Comparison of ENCODE assay signal across 12 cellular contexts in genomic region chr20:31260326-31260932, GRCh38. TPM values are rescaled to one million over a fixed set of nuclear protein-coding genes. Genes with fewer than 3 reads are reported as not detected.
DNase-seq lines count a peak whose midpoint lies in the region; ATAC-seq, FAIRE-seq and TF ChIP-seq lines count a peak whose summit lies in the region.
"Had no signal": no experiment of that assay in that cellular context is flagged by ENCODE, and none has a peak within 500 bp of the region (broad histone marks: within the 10 kb centered on the region; RNA-seq: fewer than 3 reads in every experiment).

No MANE protein-coding gene starts in this region.

- peak; percentile 12 for DNase-seq in COLO668 (lab: John Stamatoyannopoulos, UW; ENCODE audit: unreplicated experiment)
- peak; percentile 4 for DNase-seq in NOMO-1 treated with dmso at 0.1 percent for 144 hours (lab: John Stamatoyannopoulos, UW; ENCODE audit: unreplicated experiment)
- no peak for DNase-seq in endothelial cell of umbilical vein (ENCODE audit: low read depth, low spot score)
- no peak for DNase-seq in C1 segment of cervical spinal cord (lab: John Stamatoyannopoulos, UW)
- no peak for DNase-seq in activated naive CD8-positive, alpha-beta T cell treated with anti-CD3 and anti-CD28 coated beads for 36 hours
- DNase-seq: pancreas had no signal

- H3K4me1 Mint-ChIP-seq in activated naive CD8-positive, alpha-beta T cell treated with anti-CD3 and anti-CD28 coated beads for 36 hours, result no peaks in the 10 kb centered on the region

- H3K4me3 Mint-ChIP-seq in activated naive CD8-positive, alpha-beta T cell treated with anti-CD3 and anti-CD28 coated beads for 36 hours, result no peak overlapping the region

- H3K4me3 ChIP-seq in HEK293 (ENCODE audit: low read depth, low read length), result no peak overlapping the region
- H3K4me3 ChIP-seq in endothelial cell of umbilical vein (replicated peaks in 1 of 3; ENCODE audit: insufficient read depth in 1 of 3, low read depth in 1 of 3, low read length in 3 of 3), result no peak overlapping the region
- H3K4me3 ChIP-seq: pancreas, SJSA1 had no signal

- no peak for TF ChIP-seq POLR2A in endothelial cell of umbilical vein (IDR thresholded peaks at IDR 0.05; ENCODE audit: low read depth, low read length)

- H3K79me2 ChIP-seq in endothelial cell of umbilical vein (ENCODE audit: control insufficient read depth, insufficient read depth, low read length), result no peaks in the 10 kb centered on the region

- no peaks in the 10 kb centered on the region for H3K4me1 ChIP-seq in HEK293 (ENCODE audit: control insufficient read depth, insufficient read depth, low read length)
- H3K4me1 ChIP-seq in endothelial cell of umbilical vein (ENCODE audit: control insufficient read depth, extremely low read depth, insufficient read depth, low read length), result no peaks in the 10 kb centered on the region
- H3K4me1 ChIP-seq: pancreas, SJSA1 had no signal

- ATAC-seq in activated CD4-positive, CD25-positive, alpha-beta regulatory T cell treated with anti-CD3 and anti-CD28 coated beads, Interleukin-2, amount 50 U/mL, for 24 hours, result no peak
- ATAC-seq in GM19328 (IDR thresholded peaks at IDR 0.05; ENCODE audit: unreplicated experiment), result no peak

- no TSS peak for BruUV-seq in endothelial cell of umbilical vein (replicated peaks; lab: Mats Ljungman, UMichigan)

- H2AFZ ChIP-seq in endothelial cell of umbilical vein (ENCODE audit: low read depth, low read length), result no peak overlapping the region

- TF ChIP-seq CTCF in HEK293 (tag by site-specific recombination; IDR thresholded peaks at IDR 0.05), result no peak
- peak; percentile 12 to 24 for TF ChIP-seq CTCF in endothelial cell of umbilical vein (IDR thresholded peaks at IDR 0.05; ENCODE audit: extremely low read depth in 1 of 2, insufficient read depth in 1 of 2, low read depth in 1 of 2, low read length in 2 of 2)

- H3K36me3 ChIP-seq in HEK293 (ENCODE audit: control insufficient read depth in 2 of 2, insufficient read depth in 1 of 2, low read length in 2 of 2) (no peaks in the 10 kb centered on the region), endothelial cell of umbilical vein (ENCODE audit: control insufficient read depth in 2 of 2, extremely low read depth in 1 of 2, insufficient read depth in 2 of 2, low read length in 2 of 2) (no peaks in the 10 kb centered on the region)
- H3K36me3 ChIP-seq: pancreas, SJSA1 had no signal

- H3K27me3 Mint-ChIP-seq in activated naive CD8-positive, alpha-beta T cell treated with anti-CD3 and anti-CD28 coated beads for 36 hours, result no peaks in the 10 kb centered on the region

- H3K9me3 ChIP-seq in HEK293 (ENCODE audit: control insufficient read depth, insufficient read depth, low read depth, low read length) (no peaks in the 10 kb centered on the region), endothelial cell of umbilical vein (replicated peaks; ENCODE audit: control insufficient read depth, insufficient read depth, low read length) (peaks cover under 1% of the 10 kb centered on the region)
- H3K9me3 ChIP-seq: pancreas, SJSA1 had no signal

- H3K9ac ChIP-seq in endothelial cell of umbilical vein (replicated peaks; ENCODE audit: extremely low read depth, insufficient read depth, low read length), result no peak overlapping the region

- dilution Hi-C loops in endothelial cell of umbilical vein (cut with MboI; ENCODE audit: extremely low pct_ligation_motif_present, low sequenced_read_pairs), result no loop called here

- no peak overlapping the region for H3K4me2 ChIP-seq in endothelial cell of umbilical vein (ENCODE audit: insufficient read depth, low read length)

- H3K27me3 ChIP-seq in endothelial cell of umbilical vein (ENCODE audit: control insufficient read depth in 2 of 2, insufficient read depth in 2 of 2, low read length in 2 of 2), result no peaks in the 10 kb centered on the region
- H3K27me3 ChIP-seq: pancreas, SJSA1 had no signal

- intact Hi-C loops in endothelial cell of umbilical vein (cut with micrococcal nuclease), result no loop called here

- no peak overlapping the region for H3K27ac Mint-ChIP-seq in activated naive CD8-positive, alpha-beta T cell treated with anti-CD3 and anti-CD28 coated beads for 36 hours

- no peaks in the 10 kb centered on the region for H3K36me3 Mint-ChIP-seq in activated naive CD8-positive, alpha-beta T cell treated with anti-CD3 and anti-CD28 coated beads for 36 hours

- peaks cover 8% of the 10 kb centered on the region for H3K9me3 Mint-ChIP-seq in activated naive CD8-positive, alpha-beta T cell treated with anti-CD3 and anti-CD28 coated beads for 36 hours

- FAIRE-seq in endothelial cell of umbilical vein (lab: Jason Lieb, UNC), result no peak
- FAIRE-seq: colon, pancreas had no signal

- CTCF ChIA-PET in HEK293 (lab: Yijun Ruan, JAX), result interaction anchor here (0.7 to 1.9 kb wide), 13 partner anchors 11 to 1727 kb away, joined by 3 to 11 read pairs (median 4); no protein-coding TSS in a partner anchor
- CTCF ChIA-PET in endothelial cell of umbilical vein (lab: Charles Lee), result interaction anchor here (0.8 kb wide), 1 partner anchor 1741 kb away, joined by 3 read pairs; no protein-coding TSS in a partner anchor

- H3K27ac ChIP-seq in HEK293 (ENCODE audit: extremely low read depth, low read depth, low read length) (no peak overlapping the region), endothelial cell of umbilical vein (ENCODE audit: insufficient read depth, low read depth, low read length) (no peak overlapping the region)
- H3K27ac ChIP-seq: pancreas, SJSA1 had no signal

- POLR2A ChIA-PET in HEK293 (lab: Yijun Ruan, JAX), result no interaction called here
- POLR2A ChIA-PET in endothelial cell of umbilical vein (lab: Charles Lee), result no interaction called here

- no peaks in the 10 kb centered on the region for H3K9me1 ChIP-seq in endothelial cell of umbilical vein (replicated peaks; ENCODE audit: control insufficient read depth, extremely low read depth, insufficient read depth, low read length)

- no peaks in the 10 kb centered on the region for H4K20me1 ChIP-seq in endothelial cell of umbilical vein (replicated peaks; ENCODE audit: control insufficient read depth, extremely low read depth, insufficient read depth, low read length)

TF ChIP-seq in HEK293, 187 proteins besides CTCF, POLR2A, EP300 and RAD21 (continues in another document):
- TF ChIP-seq ZSCAN5A (tag by site-specific recombination; IDR thresholded peaks at IDR 0.05), result no peak

TF ChIP-seq in endothelial cell of umbilical vein, 7 proteins besides CTCF, POLR2A, EP300 and RAD21:
- TF ChIP-seq MAX (IDR thresholded peaks at IDR 0.05; ENCODE audit: insufficient read depth, insufficient read length) (no peak), FOS (IDR thresholded peaks at IDR 0.05; ENCODE audit: borderline replicate concordance, insufficient read depth, low read length) (no peak), JUN (IDR thresholded peaks at IDR 0.05; ENCODE audit: borderline replicate concordance, insufficient read depth, insufficient read length, low read depth) (no peak), EZH2 (IDR thresholded peaks at IDR 0.05; ENCODE audit: borderline replicate concordance, low read depth, low read length, severe bottlenecking) (no peak), POLR2AphosphoS5 (IDR thresholded peaks at IDR 0.05; ENCODE audit: insufficient read depth, low read depth, low read length) (no peak), MYC (IDR thresholded peaks at IDR 0.05; ENCODE audit: low read depth, low read length) (no peak), GATA2 (IDR thresholded peaks at IDR 0.05; ENCODE audit: insufficient read depth, insufficient read length, low read depth, low read length) (no peak)

RNA-seq across cellular contexts. Expression of gene DEFB115, which starts 3.0 kb away (rescaled TPM):
- not detected in 2 replicates for total RNA-seq in endothelial cell of umbilical vein
- not detected in 2 replicates for polyA plus RNA-seq in endothelial cell of umbilical vein
- polyA plus RNA-seq in endothelial cell of umbilical vein (2011; cell fraction: cytosol; rRNA removed), result not detected in 2 replicates
- polyA plus RNA-seq in endothelial cell of umbilical vein (2011; cell fraction: nucleus; rRNA removed), result not detected in 2 replicates
- polyA plus RNA-seq in endothelial cell of umbilical vein (2012), result not detected in 2 replicates
- not detected in 2 replicates for polyA minus RNA-seq in endothelial cell of umbilical vein
- polyA minus RNA-seq in endothelial cell of umbilical vein (2011; cell fraction: cytosol; rRNA and poly(A)+ RNA removed), result not detected
- polyA minus RNA-seq in endothelial cell of umbilical vein (2011; cell fraction: nucleus; rRNA and poly(A)+ RNA removed), result not detected in 2 replicates
- not detected for total RNA-seq in activated naive CD8-positive, alpha-beta T cell treated with anti-CD3 and anti-CD28 coated beads for 36 hours
- total RNA-seq: pancreas, SJSA1, ureter had no signal
- polyA plus RNA-seq: pancreas had no signal

RNA-seq across cellular contexts. Expression of gene DEFB116, which starts 48.0 kb away (rescaled TPM):
- not detected in 2 replicates for total RNA-seq in endothelial cell of umbilical vein
- polyA plus RNA-seq in endothelial cell of umbilical vein, result not detected in 2 replicates
- not detected in 2 replicates for polyA plus RNA-seq in endothelial cell of umbilical vein (2011; cell fraction: cytosol; rRNA removed)
- polyA plus RNA-seq in endothelial cell of umbilical vein (2011; cell fraction: nucleus; rRNA removed), result not detected in 2 replicates
- polyA plus RNA-seq in endothelial cell of umbilical vein (2012), result not detected in 2 replicates
- not detected in 2 replicates for polyA minus RNA-seq in endothelial cell of umbilical vein
- not detected for polyA minus RNA-seq in endothelial cell of umbilical vein (2011; cell fraction: cytosol; rRNA and poly(A)+ RNA removed)
- polyA minus RNA-seq in endothelial cell of umbilical vein (2011; cell fraction: nucleus; rRNA and poly(A)+ RNA removed), result not detected in 2 replicates
- not detected for total RNA-seq in activated naive CD8-positive, alpha-beta T cell treated with anti-CD3 and anti-CD28 coated beads for 36 hours
- total RNA-seq: pancreas, SJSA1, ureter had no signal
- polyA plus RNA-seq: pancreas had no signal

Comparison
In these comparisons a context has a peak if more than half of its experiments do, and no peak if none do; other contexts are left out.
1. DNase-seq: peak in COLO668 (single experiment) and NOMO-1 treated with dmso at 0.1 percent for 144 hours (single experiment); none in endothelial cell of umbilical vein (single experiment), C1 segment of cervical spinal cord (0 of 14) and activated naive CD8-positive, alpha-beta T cell treated with anti-CD3 and anti-CD28 coated beads for 36 hours (single experiment).